1 cellular context compared by ENCODE assay signal in genomic region chr16:57299719-57300386, GRCh38.
A peak's percentile ranks its signal among the peaks of the same experiment; 100 is the strongest.
TF ChIP-seq lines count a peak whose summit lies in the region.

No MANE protein-coding gene starts in this region.

TF ChIP-seq in HepG2, 621 proteins besides CTCF, POLR2A, EP300 and RAD21 (continued from another document and continues in another):
- peak; percentile 44; the same call in 1 of the 2 replicates for TF ChIP-seq BRF2 (CRISPR knock-in tag; IDR thresholded peaks at IDR 0.05)
- no peak for TF ChIP-seq EZH2 (conservative IDR thresholded peaks at IDR 0.05; ENCODE audit: low read depth, low read length)
- TF ChIP-seq SAP130 (CRISPR knock-in tag; IDR thresholded peaks at IDR 0.05; ENCODE audit: low read depth) = peak; percentile 83
- TF ChIP-seq ZHX2 (IDR thresholded peaks at IDR 0.05; ENCODE audit: low read depth) = peak; percentile 68; the same call in 1 of the 2 replicates
- no peak; the same call in 1 of the 2 replicates for TF ChIP-seq ZHX2 (CRISPR knock-in tag; IDR thresholded peaks at IDR 0.05; ENCODE audit: borderline replicate concordance)
- peak; percentile 29 for TF ChIP-seq KMT2A (CRISPR knock-in tag; IDR thresholded peaks at IDR 0.05)
- TF ChIP-seq AGO2 (optimal IDR thresholded peaks at IDR 0.05; ENCODE audit: low read depth, low read length) = no peak
- 0 out of 2 replicates have a peak, but pooled peaks have one; percentile 58 for TF ChIP-seq HOXD1 (CRISPR knock-in tag; IDR thresholded peaks at IDR 0.05)
- TF ChIP-seq TEAD3 (CRISPR knock-in tag; optimal IDR thresholded peaks at IDR 0.05; ENCODE audit: borderline replicate concordance) = peak; percentile 85
- TF ChIP-seq RARG (CRISPR knock-in tag; IDR thresholded peaks at IDR 0.05; ENCODE audit: low read depth) = no peak
- TF ChIP-seq CSRNP1 (CRISPR knock-in tag; IDR thresholded peaks at IDR 0.05) = no peak
- peak; percentile 100 for TF ChIP-seq ZNF24 (IDR thresholded peaks at IDR 0.05)
- TF ChIP-seq ATF4 (CRISPR knock-in tag; IDR thresholded peaks at IDR 0.05) = 0 out of 4 replicates have a peak, but pooled peaks of 1 of the 2 experiments have one; percentile 6
- no peak for TF ChIP-seq ZNF589 (CRISPR knock-in tag; conservative IDR thresholded peaks at IDR 0.05)
- TF ChIP-seq ZNF10 (CRISPR knock-in tag; IDR thresholded peaks at IDR 0.05; ENCODE audit: borderline replicate concordance, low read depth) = no peak
- TF ChIP-seq TCF12 (IDR thresholded peaks at IDR 0.05) = no peak
- no peak; the same call in 1 of the 2 replicates for TF ChIP-seq TCF12 (CRISPR knock-in tag; IDR thresholded peaks at IDR 0.05)
- no peak for TF ChIP-seq ZFYVE20 (CRISPR knock-in tag; IDR thresholded peaks at IDR 0.05; ENCODE audit: borderline replicate concordance, low read depth)
- no peak for TF ChIP-seq CCDC6 (CRISPR knock-in tag; IDR thresholded peaks at IDR 0.05)
- no peak; the same call in 1 of the 2 replicates for TF ChIP-seq ETS1 (CRISPR knock-in tag; IDR thresholded peaks at IDR 0.05)
- no peak; the same call in 1 of the 2 replicates for TF ChIP-seq HCFC1 (IDR thresholded peaks at IDR 0.05; ENCODE audit: low read depth, low read length)
- TF ChIP-seq MED13 (CRISPR knock-in tag; IDR thresholded peaks at IDR 0.05) = peak; percentile 83
- TF ChIP-seq KLF15 (CRISPR knock-in tag; IDR thresholded peaks at IDR 0.05; ENCODE audit: borderline replicate concordance) = peak; percentile 83; the same call in 1 of the 2 replicates
- TF ChIP-seq FIP1L1 (IDR thresholded peaks at IDR 0.05; ENCODE audit: borderline replicate concordance, insufficient read depth, low read depth, low read length) = no peak
- TF ChIP-seq JUNB (CRISPR knock-in tag; IDR thresholded peaks at IDR 0.05; ENCODE audit: borderline replicate concordance) = no peak
- TF ChIP-seq NFRKB (IDR thresholded peaks at IDR 0.05) = no peak
- TF ChIP-seq EEA1 (CRISPR knock-in tag; IDR thresholded peaks at IDR 0.05; ENCODE audit: borderline replicate concordance) = no peak
- no peak for TF ChIP-seq CENPX (CRISPR knock-in tag; IDR thresholded peaks at IDR 0.05)
- peak; percentile 57 for TF ChIP-seq YY1 (IDR thresholded peaks at IDR 0.05; ENCODE audit: insufficient read depth, insufficient replicate concordance, low read depth, low read length)
- TF ChIP-seq PAX8 (CRISPR knock-in tag; IDR thresholded peaks at IDR 0.05; ENCODE audit: borderline replicate concordance) = no peak
- 0 out of 2 replicates have a peak, but pooled peaks have one; percentile 54 for TF ChIP-seq CREBL2 (CRISPR knock-in tag; IDR thresholded peaks at IDR 0.05; ENCODE audit: borderline replicate concordance)
- TF ChIP-seq TBX3 (IDR thresholded peaks at IDR 0.05; ENCODE audit: borderline replicate concordance) = no peak; the same call in 1 of the 2 replicates
- peak; percentile 63 for TF ChIP-seq ZEB1 (IDR thresholded peaks at IDR 0.05; ENCODE audit: insufficient replicate concordance, low read depth)
- TF ChIP-seq ERF (CRISPR knock-in tag; IDR thresholded peaks at IDR 0.05) = peak; percentile 91
- TF ChIP-seq ZMAT5 (CRISPR knock-in tag; IDR thresholded peaks at IDR 0.05; ENCODE audit: borderline replicate concordance, low read depth) = no peak
- TF ChIP-seq ZNF326 (CRISPR knock-in tag; IDR thresholded peaks at IDR 0.05; ENCODE audit: borderline replicate concordance) = no peak
- TF ChIP-seq ZNF18 (CRISPR knock-in tag; IDR thresholded peaks at IDR 0.05; ENCODE audit: insufficient replicate concordance) = peak; percentile 4
- no peak; the same call in 1 of the 2 replicates for TF ChIP-seq KLF11 (CRISPR knock-in tag; IDR thresholded peaks at IDR 0.05)
- peak; percentile 3; the same call in 1 of the 2 replicates for TF ChIP-seq IRF9 (CRISPR knock-in tag; IDR thresholded peaks at IDR 0.05; ENCODE audit: borderline replicate concordance)
- TF ChIP-seq RBM22 (optimal IDR thresholded peaks at IDR 0.05; ENCODE audit: low read length) = peak; percentile 97
- TF ChIP-seq ZNF343 (CRISPR knock-in tag; IDR thresholded peaks at IDR 0.05) = no peak
- TF ChIP-seq ZNF607 (CRISPR knock-in tag; IDR thresholded peaks at IDR 0.05; ENCODE audit: borderline replicate concordance) = peak; percentile 79
- 0 out of 2 replicates have a peak, but pooled peaks have one; percentile 54 for TF ChIP-seq NFAT5 (CRISPR knock-in tag; IDR thresholded peaks at IDR 0.05)
- TF ChIP-seq SMAD3 (CRISPR knock-in tag; IDR thresholded peaks at IDR 0.05) = peak; percentile 81
- peak; percentile 82 for TF ChIP-seq ISL2 (CRISPR knock-in tag; IDR thresholded peaks at IDR 0.05)
